15 cellular contexts compared by ENCODE assay signal in genomic region chr11:16511807-16512114, GRCh38.
DNase-seq lines count a peak whose midpoint lies in the region; ATAC-seq, FAIRE-seq and TF ChIP-seq lines count a peak whose summit lies in the region.
"Had no signal": no experiment of that assay in that cellular context is flagged by ENCODE, and none has a peak within 500 bp of the region (broad histone marks: within the 10 kb centered on the region; RNA-seq: fewer than 3 reads in every experiment).

No MANE protein-coding gene starts in this region.

- H3K9ac ChIP-seq in HUES48 (ENCODE audit: low read depth, low read length), result no peak overlapping the region
- no peak overlapping the region for H3K9ac ChIP-seq in keratinocyte (ENCODE audit: control insufficient read depth, extremely low read depth, insufficient read depth, low read length)
- H3K9ac ChIP-seq in smooth muscle cell (ENCODE audit: low read depth), result peak overlapping the region; percentile 8

- no peaks in the 10 kb centered on the region for H3K36me3 ChIP-seq in HUES48 (ENCODE audit: control insufficient read depth, insufficient read depth, low read length)
- no peaks in the 10 kb centered on the region for H3K36me3 ChIP-seq in keratinocyte (ENCODE audit: control insufficient read depth in 2 of 2, extremely low read depth in 1 of 2, insufficient read depth in 2 of 2, low read length in 2 of 2)
- H3K36me3 ChIP-seq in smooth muscle cell (ENCODE audit: low read depth), result no peaks in the 10 kb centered on the region

- peak overlapping the region; percentile 74 for H3K27ac Mint-ChIP-seq in chondrocyte (ENCODE audit: unreplicated experiment)
- no peak overlapping the region for H3K27ac Mint-ChIP-seq in progenitor cell of endocrine pancreas
- H3K27ac Mint-ChIP-seq: B cell; CD4-positive, alpha-beta T cell; H9 had no signal

- H3K4me3 Mint-ChIP-seq in chondrocyte (ENCODE audit: unreplicated experiment) (no peak overlapping the region), progenitor cell of endocrine pancreas (ENCODE audit: low read depth) (no peak overlapping the region)
- H3K4me3 Mint-ChIP-seq: B cell; CD4-positive, alpha-beta T cell; H9 had no signal

- peaks cover 18% of the 10 kb centered on the region for H3F3A ChIP-seq in smooth muscle cell (ENCODE audit: low read depth)

- peaks cover 28% of the 10 kb centered on the region for H3K4me1 Mint-ChIP-seq in chondrocyte (ENCODE audit: low read depth)
- no peaks in the 10 kb centered on the region for H3K4me1 Mint-ChIP-seq in progenitor cell of endocrine pancreas (ENCODE audit: low read depth)
- H3K4me1 Mint-ChIP-seq: B cell had no signal

- H3K36me3 Mint-ChIP-seq in chondrocyte (ENCODE audit: low read depth) (peaks cover 2% of the 10 kb centered on the region), progenitor cell of endocrine pancreas (ENCODE audit: insufficient read depth) (peaks cover 5% of the 10 kb centered on the region)

- H3K4me2 ChIP-seq in keratinocyte (ENCODE audit: control insufficient read depth, extremely low read depth, insufficient read depth, low read depth, low read length) (no peak overlapping the region), smooth muscle cell (peak overlapping the region; percentile 66)

- H3K27me3 Mint-ChIP-seq in chondrocyte (ENCODE audit: low read depth) (no peaks in the 10 kb centered on the region), progenitor cell of endocrine pancreas (no peaks in the 10 kb centered on the region)
- H3K27me3 Mint-ChIP-seq: B cell; CD4-positive, alpha-beta T cell had no signal

- dilution Hi-C loops in keratinocyte (cut with MboI; ENCODE audit: extremely low pct_ligation_motif_present, low sequenced_read_pairs), result no loop called here

- H3K27me3 ChIP-seq in HUES48 (ENCODE audit: control insufficient read depth, insufficient read depth, low read length) (peaks cover 10% of the 10 kb centered on the region; the same call in 1 of the 2 replicates), keratinocyte (ENCODE audit: control insufficient read depth, extremely low read depth, insufficient read depth, low read length) (no peaks in the 10 kb centered on the region), smooth muscle cell (ENCODE audit: low read depth) (no peaks in the 10 kb centered on the region)

- DNase-seq in chondrocyte (ENCODE audit: low spot score) (no peak), keratinocyte (ENCODE audit: low read depth, low spot score) (no peak), smooth muscle cell (lab: John Stamatoyannopoulos, UW; ENCODE audit: unreplicated experiment) (no peak), progenitor cell of endocrine pancreas (ENCODE audit: low spot score, unreplicated experiment) (no peak), NCI-H345 treated with DMSO at 0.1 percent for 48 hours (lab: John Stamatoyannopoulos, UW; ENCODE audit: unreplicated experiment) (no peak)
- DNase-seq: C1 segment of cervical spinal cord; CD4-positive, alpha-beta T cell; DMS 273 treated with DMSO at 0.1 percent for 48 hours; GOT3; H9 had no signal

- H3K9me3 ChIP-seq in HUES48 (ENCODE audit: control insufficient read depth, insufficient read depth, low read length) (no peaks in the 10 kb centered on the region), keratinocyte (ENCODE audit: control insufficient read depth, low read depth, low read length) (no peaks in the 10 kb centered on the region), smooth muscle cell (replicated peaks; ENCODE audit: low read depth) (no peaks in the 10 kb centered on the region)

- TF ChIP-seq CTCF in chondrocyte (IDR thresholded peaks at IDR 0.05) (no peak), keratinocyte (optimal IDR thresholded peaks at IDR 0.05 in 1 of 3, IDR thresholded peaks at IDR 0.05 in 1 of 3, conservative IDR thresholded peaks at IDR 0.05 in 1 of 3; ENCODE audit: extremely low read depth in 1 of 3, insufficient read depth in 2 of 3, low read length in 3 of 3) (no peak), smooth muscle cell (IDR thresholded peaks at IDR 0.05; ENCODE audit: borderline replicate concordance, insufficient read depth, poor library complexity, severe bottlenecking) (no peak), progenitor cell of endocrine pancreas (IDR thresholded peaks at IDR 0.05; ENCODE audit: unreplicated experiment) (no peak)

- H3K79me2 ChIP-seq in keratinocyte (ENCODE audit: control insufficient read depth, insufficient read depth, low read length) (no peaks in the 10 kb centered on the region), smooth muscle cell (ENCODE audit: low read depth) (peaks cover 44% of the 10 kb centered on the region)

- H2AFZ ChIP-seq in keratinocyte (ENCODE audit: control insufficient read depth, low read length) (no peak overlapping the region), smooth muscle cell (ENCODE audit: low read depth) (no peak overlapping the region)

- no peak for ATAC-seq in GM21528 (IDR thresholded peaks at IDR 0.05; ENCODE audit: low FRiP score, unreplicated experiment)
- ATAC-seq: HepG2 had no signal

- no peak overlapping the region for H3K4me3 ChIP-seq in HUES48 (ENCODE audit: low read depth, low read length)
- H3K4me3 ChIP-seq in keratinocyte (ENCODE audit: control insufficient read depth in 2 of 3, extremely low read depth in 1 of 3, insufficient read depth in 2 of 3, low read depth in 1 of 3, low read length in 3 of 3), result no peak overlapping the region
- H3K4me3 ChIP-seq in smooth muscle cell, result no peak overlapping the region

- FAIRE-seq in keratinocyte (lab: Jason Lieb, UNC), result peak; percentile 46
- FAIRE-seq: A204.1, HepG2 had no signal

- H3K4me1 ChIP-seq in HUES48 (ENCODE audit: control insufficient read depth, insufficient read depth, low read length), result no peaks in the 10 kb centered on the region
- peaks cover 9% of the 10 kb centered on the region for H3K4me1 ChIP-seq in keratinocyte (ENCODE audit: control insufficient read depth, extremely low read depth, insufficient read depth, low read length)
- no peaks in the 10 kb centered on the region for H3K4me1 ChIP-seq in smooth muscle cell (ENCODE audit: low read depth)

- H4K20me1 ChIP-seq in keratinocyte (ENCODE audit: control insufficient read depth, extremely low read depth, insufficient read depth, low read length) (no peaks in the 10 kb centered on the region), smooth muscle cell (ENCODE audit: low read depth) (peaks cover 10% of the 10 kb centered on the region)

- H3K27ac ChIP-seq in HUES48 (ENCODE audit: low read depth, low read length) (peak overlapping the region; percentile 57), keratinocyte (ENCODE audit: control insufficient read depth, insufficient read depth, low read length) (no peak overlapping the region), smooth muscle cell (ENCODE audit: low read depth) (peak overlapping the region; percentile 85)

- peaks cover 3% of the 10 kb centered on the region for H3K9me3 Mint-ChIP-seq in chondrocyte (ENCODE audit: low read depth)
- H3K9me3 Mint-ChIP-seq in progenitor cell of endocrine pancreas (ENCODE audit: low read depth), result peaks cover 3% of the 10 kb centered on the region

- H3K9me1 ChIP-seq in keratinocyte (ENCODE audit: control insufficient read depth, extremely low read depth, insufficient read depth, low read length), result no peaks in the 10 kb centered on the region
